Comparison of ENCODE assay signal across 13 cellular contexts in genomic region chr10:75972494-75973276, GRCh38.
DNase-seq lines count a peak whose midpoint lies in the region; ATAC-seq, FAIRE-seq and TF ChIP-seq lines count a peak whose summit lies in the region.
"Had no signal": no experiment of that assay in that cellular context is flagged by ENCODE, and none has a peak within 500 bp of the region (broad histone marks: within the 10 kb centered on the region; RNA-seq: fewer than 3 reads in every experiment).

No MANE protein-coding gene starts in this region.

- TF ChIP-seq CTCF in right lobe of liver (IDR thresholded peaks at IDR 0.05), result no peak
- TF ChIP-seq CTCF in HepG2 (CRISPR knock-in tag; IDR thresholded peaks at IDR 0.05), result no peak
- no peak for TF ChIP-seq CTCF in astrocyte of the cerebellum (IDR thresholded peaks at IDR 0.05; ENCODE audit: low read depth, low read length, missing control alignments)

- H3K36me3 Mint-ChIP-seq in effector memory CD8-positive, alpha-beta T cell (ENCODE audit: insufficient read depth), result no peaks in the 10 kb centered on the region

- peaks cover 0 to 5% of the 10 kb centered on the region in 2 donors for H3K9me3 Mint-ChIP-seq in effector memory CD8-positive, alpha-beta T cell

- 54% methylated on average over 6 of the region's 6 CpGs for WGBS in right lobe of liver (ENCODE audit: insufficient coverage, low coverage, low lambda C conversion rate, missing lambda C conversion rate)
- WGBS in HepG2 (ENCODE audit: low lambda C conversion rate), result 90% methylated on average over 6 of the region's 6 CpGs

- H3K27me3 ChIP-seq in right lobe of liver (no peaks in the 10 kb centered on the region), HepG2 (ENCODE audit: control insufficient read depth in 1 of 2, insufficient read depth in 2 of 2, low read length in 2 of 2) (no peaks in the 10 kb centered on the region)
- H3K27me3 ChIP-seq: upper lobe of left lung had no signal

- TF ChIP-seq EP300 in HepG2 (IDR thresholded peaks at IDR 0.05; ENCODE audit: low read depth in 2 of 2, low read length in 2 of 2) (no peak), HepG2 (CRISPR knock-in tag; IDR thresholded peaks at IDR 0.05; ENCODE audit: borderline replicate concordance) (no peak)

- H3K27me3 Mint-ChIP-seq in effector memory CD8-positive, alpha-beta T cell, result peaks cover 0 to 2% of the 10 kb centered on the region in 2 donors

- H4K20me1 ChIP-seq in HepG2 (ENCODE audit: insufficient read depth, low read length), result no peaks in the 10 kb centered on the region

- no peak overlapping the region for H3K4me2 ChIP-seq in HepG2 (ENCODE audit: low read depth, low read length)

- no peaks in the 10 kb centered on the region for H3K36me3 ChIP-seq in right lobe of liver
- no peaks in the 10 kb centered on the region for H3K36me3 ChIP-seq in HepG2 (replicated peaks in 1 of 2; ENCODE audit: control insufficient read depth in 1 of 2, insufficient read depth in 2 of 2, low read length in 2 of 2)
- H3K36me3 ChIP-seq: upper lobe of left lung had no signal

- H3K4me3 ChIP-seq in right lobe of liver (no peak overlapping the region), HepG2 (replicated peaks in 1 of 3; ENCODE audit: insufficient read depth in 1 of 3, low read depth in 2 of 3, low read length in 3 of 3) (no peak overlapping the region), astrocyte of the cerebellum (ENCODE audit: low read depth, low read length) (no peak overlapping the region)
- H3K4me3 ChIP-seq: upper lobe of left lung had no signal

- in situ Hi-C loops in HepG2 (cut with HindIII; ENCODE audit: extremely low pct_ligation_motif_present, low pct_unique_long_range_greater_than_20kb) (no loop called here), astrocyte of the cerebellum (cut with HindIII; ENCODE audit: low sequenced_read_pairs) (no loop called here)

- peak; percentile 39 to 54 (median 44) for ATAC-seq in right lobe of liver
- ATAC-seq in HepG2, result no peak
- no peak for ATAC-seq in effector memory CD8-positive, alpha-beta T cell (replicated peaks)
- no peak for ATAC-seq in HG03432 (IDR thresholded peaks at IDR 0.05; ENCODE audit: unreplicated experiment)

- no peak for FAIRE-seq in HepG2 (lab: Jason Lieb, UNC)

- H3K9me3 ChIP-seq in right lobe of liver (no peaks in the 10 kb centered on the region), HepG2 (ENCODE audit: low read length) (no peaks in the 10 kb centered on the region)
- H3K9me3 ChIP-seq: upper lobe of left lung had no signal

- no peak overlapping the region for H3K4me3 Mint-ChIP-seq in effector memory CD8-positive, alpha-beta T cell

- no peak overlapping the region for H3K27ac Mint-ChIP-seq in effector memory CD8-positive, alpha-beta T cell

- no peak overlapping the region for H3K9ac ChIP-seq in HepG2 (ENCODE audit: insufficient read depth, low read depth, low read length)

- intact Hi-C loops in right lobe of liver (cut with DNase I), result no loop called here
- intact Hi-C loops in HepG2 (cut with micrococcal nuclease; ENCODE audit: unreplicated experiment), result no loop called here

- POLR2A ChIA-PET in HepG2 (lab: Yijun Ruan, JAX), result no interaction called here

- BruUV-seq in HepG2 (replicated peaks; lab: Mats Ljungman, UMichigan), result no TSS peak

- no peak overlapping the region for H2AFZ ChIP-seq in HepG2 (ENCODE audit: low read length)

- H3K27ac ChIP-seq in right lobe of liver (no peak overlapping the region), HepG2 (ENCODE audit: extremely low read length, insufficient read depth, low read length) (no peak overlapping the region)

- DNase-seq in right lobe of liver, result no peak
- DNase-seq in HepG2 (ENCODE audit: low spot score), result no peak
- DNase-seq in astrocyte of the cerebellum (ENCODE audit: low read depth), result peak; percentile 44
- DNase-seq in iris pigment epithelial cell (ENCODE audit: low read depth), result peak; percentile 73
- DNase-seq in activated T-cell treated with anti-CD3 and anti-CD28 coated beads, Interleukin-2, amount 50 U/mL, for 1 hour, result no peak
- no peak for DNase-seq in stimulated activated naive CD4-positive, alpha-beta T cell (lab: John Stamatoyannopoulos, UW)
- no peak for DNase-seq in effector memory CD8-positive, alpha-beta T cell
- DNase-seq: AML-193; NCI-H2081 treated with DMSO at 0.1 percent for 48 hours; stimulated activated CD4-positive, alpha-beta T cell treated with anti-CD3 and anti-CD28 coated beads, Interleukin-2, amount 100 ng/mL, for 24 hours; T-helper 2 cell; upper lobe of left lung had no signal

- no peaks in the 10 kb centered on the region for H3K4me1 Mint-ChIP-seq in effector memory CD8-positive, alpha-beta T cell (ENCODE audit: low read depth in 2 of 2)

- CTCF ChIA-PET in HepG2 (lab: Yijun Ruan, JAX; ENCODE audit: low intra/inter-chr PET ratio, low total read pairs), result no interaction called here

- TF ChIP-seq POLR2A in right lobe of liver (IDR thresholded peaks at IDR 0.05), result no peak
- TF ChIP-seq POLR2A in HepG2 (IDR thresholded peaks at IDR 0.05; ENCODE audit: insufficient read depth in 1 of 2, low read depth in 2 of 2, low read length in 2 of 2), result no peak

- TF ChIP-seq RAD21 in HepG2 (CRISPR knock-in tag; IDR thresholded peaks at IDR 0.05), result no peak

- H3K4me1 ChIP-seq in right lobe of liver (no peaks in the 10 kb centered on the region), HepG2 (ENCODE audit: insufficient read depth, low read length) (peaks cover 23% of the 10 kb centered on the region)

- H3K79me2 ChIP-seq in HepG2 (ENCODE audit: insufficient read depth, low read length), result no peaks in the 10 kb centered on the region

TF ChIP-seq in HepG2, 621 proteins besides CTCF, POLR2A, EP300 and RAD21 (continues in another document):
- no peak for TF ChIP-seq ARID4A (CRISPR knock-in tag; IDR thresholded peaks at IDR 0.05; ENCODE audit: borderline replicate concordance)
- TF ChIP-seq ZNF564 (CRISPR knock-in tag; IDR thresholded peaks at IDR 0.05), result no peak
- no peak for TF ChIP-seq E2F5 (CRISPR knock-in tag; conservative IDR thresholded peaks at IDR 0.05)
- no peak for TF ChIP-seq PRMT3 (CRISPR knock-in tag; IDR thresholded peaks at IDR 0.05; ENCODE audit: borderline replicate concordance, low read depth)
- no peak for TF ChIP-seq ZNF562 (CRISPR knock-in tag; IDR thresholded peaks at IDR 0.05; ENCODE audit: borderline replicate concordance)
- TF ChIP-seq ZFP82 (CRISPR knock-in tag; IDR thresholded peaks at IDR 0.05; ENCODE audit: borderline replicate concordance), result no peak
- TF ChIP-seq ELF4 (CRISPR knock-in tag; IDR thresholded peaks at IDR 0.05; ENCODE audit: borderline replicate concordance), result no peak
- no peak for TF ChIP-seq TEF (CRISPR knock-in tag; IDR thresholded peaks at IDR 0.05)
- no peak for TF ChIP-seq TFE3 (CRISPR knock-in tag; IDR thresholded peaks at IDR 0.05)
- no peak for TF ChIP-seq ZSCAN30 (CRISPR knock-in tag; IDR thresholded peaks at IDR 0.05)

Comparison
In these comparisons a context has a peak if more than half of its experiments do, and no peak if none do; other contexts are left out.
1. ATAC-seq: peak in right lobe of liver (4 of 4); none in HepG2 (single experiment), effector memory CD8-positive, alpha-beta T cell (single experiment) and HG03432 (single experiment).
2. DNase-seq: peak in astrocyte of the cerebellum (single experiment) and iris pigment epithelial cell (single experiment); none in right lobe of liver (0 of 3), HepG2 (single experiment), activated T-cell treated with anti-CD3 and anti-CD28 coated beads, Interleukin-2, amount 50 U/mL, for 1 hour (single experiment), stimulated activated naive CD4-positive, alpha-beta T cell (0 of 6) and effector memory CD8-positive, alpha-beta T cell (0 of 3).